In the genomic region with DNA sequence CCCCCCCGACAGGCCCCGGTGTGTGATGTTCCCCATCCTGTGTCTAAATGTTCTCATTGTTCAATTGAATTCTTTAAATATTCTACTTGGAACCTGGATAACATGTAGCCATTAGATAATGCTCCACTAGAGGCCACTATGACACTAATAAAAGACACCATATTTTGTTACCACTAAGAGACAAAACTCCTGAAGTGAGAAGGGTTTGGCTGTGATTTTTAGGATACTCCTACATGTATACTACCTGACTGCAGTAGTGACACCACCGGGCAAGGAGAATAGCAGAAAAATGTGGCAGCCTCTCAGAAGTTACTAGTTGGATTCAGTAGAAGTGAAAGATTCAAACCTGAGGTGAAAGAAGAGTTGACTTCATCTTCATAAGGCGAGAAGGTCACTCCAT, we compare ENCODE assay signal across 9 cellular contexts.
A peak's percentile ranks its signal among the peaks of the same experiment; 100 is the strongest.
DNase-seq lines count a peak whose midpoint lies in the region; ATAC-seq and TF ChIP-seq lines count a peak whose summit lies in the region.
"Had no signal": no experiment of that assay in that cellular context is flagged by ENCODE, and none has a peak within 500 bp of the region (broad histone marks: within the 10 kb centered on the region; RNA-seq: fewer than 3 reads in every experiment).

No MANE protein-coding gene starts in this region.

- H3K27ac ChIP-seq in effector memory CD4-positive, alpha-beta T cell (ENCODE audit: insufficient read depth, low read length, poor library complexity, severe bottlenecking), result no peak overlapping the region
- H3K27ac ChIP-seq: epithelial cell of prostate had no signal

- no peaks in the 10 kb centered on the region for H3K27me3 ChIP-seq in effector memory CD4-positive, alpha-beta T cell (replicated peaks; ENCODE audit: control insufficient read depth, insufficient read depth, low read length, poor library complexity, severe bottlenecking)

- no peak for TF ChIP-seq POLR2A in GM18505 (IDR thresholded peaks at IDR 0.05; ENCODE audit: borderline replicate concordance, extremely low read depth, insufficient read depth, insufficient read length)

- H3K9me3 ChIP-seq in effector memory CD4-positive, alpha-beta T cell (ENCODE audit: control insufficient read depth, low read length), result no peaks in the 10 kb centered on the region

- H3K36me3 ChIP-seq in effector memory CD4-positive, alpha-beta T cell (ENCODE audit: control insufficient read depth, insufficient read depth, low read length), result no peaks in the 10 kb centered on the region

- no peak overlapping the region for H3K4me3 ChIP-seq in effector memory CD4-positive, alpha-beta T cell (ENCODE audit: insufficient read depth, low read depth, low read length, poor library complexity, severe bottlenecking)

- no peaks in the 10 kb centered on the region for H3K4me1 ChIP-seq in effector memory CD4-positive, alpha-beta T cell (ENCODE audit: control insufficient read depth, insufficient read depth, low read length, poor library complexity, severe bottlenecking)

- peak; percentile 64 for ATAC-seq in GM18505 (IDR thresholded peaks at IDR 0.05; ENCODE audit: unreplicated experiment)

- peak; percentile 36 for DNase-seq in Ammon's horn (ENCODE audit: low spot score)
- DNase-seq in NAMALWA (ENCODE audit: low spot score), result peak; percentile 72
- DNase-seq in SW480 (ENCODE audit: low spot score), result peak; percentile 60
- DNase-seq in globus pallidus (ENCODE audit: low spot score), result peak; percentile 30
- peak; percentile 4 for DNase-seq in retina
- no peak for DNase-seq in UCSD-AML1 (lab: John Stamatoyannopoulos, UW; ENCODE audit: unreplicated experiment)
- no peak for DNase-seq in effector memory CD4-positive, alpha-beta T cell

Comparison
In these comparisons a context has a peak if more than half of its experiments do, and no peak if none do; other contexts are left out.
1. DNase-seq: peak in Ammon's horn (single experiment), NAMALWA (single experiment), SW480 (single experiment), globus pallidus (single experiment) and retina (single experiment); none in UCSD-AML1 (single experiment) and effector memory CD4-positive, alpha-beta T cell (0 of 3).